1 cellular context compared by ENCODE assay signal in genomic region chr15:75903331-75904240, GRCh38.
TF ChIP-seq lines count a peak whose summit lies in the region.

FBXO22 (plus strand) TSS chr15:75903878; CDS start chr15:75903964, 86 bp downstream.

TF ChIP-seq in HepG2, 621 proteins besides CTCF, POLR2A, EP300 and RAD21 (continued from another document and continues in another):
- TF ChIP-seq E2F2 (CRISPR knock-in tag; IDR thresholded peaks at IDR 0.05; ENCODE audit: borderline replicate concordance) (peak; percentile 81), U2AF1 (optimal IDR thresholded peaks at IDR 0.05; ENCODE audit: low read depth, low read length) (no peak), ZNF124 (CRISPR knock-in tag; IDR thresholded peaks at IDR 0.05) (peak; percentile 57; the same call in 1 of the 2 replicates), ZFP36 (IDR thresholded peaks at IDR 0.05; ENCODE audit: borderline replicate concordance, low read depth, low read length, partially characterized antibody) (no peak), ZNF251 (CRISPR knock-in tag; IDR thresholded peaks at IDR 0.05) (peak; percentile 37; the same call in 1 of the 2 replicates), SP140L (CRISPR knock-in tag; IDR thresholded peaks at IDR 0.05; ENCODE audit: borderline replicate concordance) (peak; percentile 50; the same call in 1 of the 2 replicates), POLR2AphosphoS5 (IDR thresholded peaks at IDR 0.05; ENCODE audit: low read depth, low read length) (peak; percentile 83), ZNF607 (CRISPR knock-in tag; IDR thresholded peaks at IDR 0.05; ENCODE audit: borderline replicate concordance) (peak; percentile 19; the same call in 1 of the 2 replicates), CEBPB (IDR thresholded peaks at IDR 0.05; ENCODE audit: borderline replicate concordance, low read depth, low read length) (peak; percentile 71; the same call in 1 of the 2 replicates), E2F5 (CRISPR knock-in tag; conservative IDR thresholded peaks at IDR 0.05) (peak; percentile 14; the same call in 1 of the 2 replicates), REST (IDR thresholded peaks at IDR 0.05; ENCODE audit: borderline replicate concordance in 1 of 2, low read depth in 1 of 2, low read length in 2 of 2) (0 out of 4 replicates have a peak, but pooled peaks of 1 of the 2 experiments have one; percentile 15), RFX1 (IDR thresholded peaks at IDR 0.05) (peak; percentile 10; the same call in 1 of the 2 replicates), CENPBD1 (CRISPR knock-in tag; IDR thresholded peaks at IDR 0.05; ENCODE audit: borderline replicate concordance, low read depth) (no peak; the same call in 1 of the 2 replicates), LBX2 (CRISPR knock-in tag; IDR thresholded peaks at IDR 0.05; ENCODE audit: borderline replicate concordance) (no peak), NRL (CRISPR knock-in tag; IDR thresholded peaks at IDR 0.05; ENCODE audit: borderline replicate concordance) (peak; percentile 74), SSRP1 (CRISPR knock-in tag; IDR thresholded peaks at IDR 0.05) (no peak), THAP7 (CRISPR knock-in tag; IDR thresholded peaks at IDR 0.05) (no peak), PHF21A (CRISPR knock-in tag; IDR thresholded peaks at IDR 0.05) (peak; percentile 84), RCOR2 (CRISPR knock-in tag; IDR thresholded peaks at IDR 0.05) (no peak), ZC3H13 (CRISPR knock-in tag; IDR thresholded peaks at IDR 0.05) (peak; percentile 43; the same call in 1 of the 2 replicates), ZXDC (CRISPR knock-in tag; IDR thresholded peaks at IDR 0.05) (peak; percentile 60; the same call in 1 of the 2 replicates), ZBTB1 (CRISPR knock-in tag; IDR thresholded peaks at IDR 0.05; ENCODE audit: borderline replicate concordance) (no peak), ZNF484 (CRISPR knock-in tag; IDR thresholded peaks at IDR 0.05; ENCODE audit: borderline replicate concordance, low read depth) (no peak), ZNF34 (CRISPR knock-in tag; IDR thresholded peaks at IDR 0.05; ENCODE audit: borderline replicate concordance) (0 out of 2 replicates have a peak, but pooled peaks have one; percentile 26), UBTF (CRISPR knock-in tag; IDR thresholded peaks at IDR 0.05) (peak; percentile 91), ZNF207 (IDR thresholded peaks at IDR 0.05; ENCODE audit: borderline replicate concordance) (no peak), PRDM10 (CRISPR knock-in tag; IDR thresholded peaks at IDR 0.05; ENCODE audit: low read depth) (peak; percentile 74), RNF2 (conservative IDR thresholded peaks at IDR 0.05; ENCODE audit: low read depth) (peak; percentile 71), PLRG1 (conservative IDR thresholded peaks at IDR 0.05) (no peak), ZNF580 (CRISPR knock-in tag; IDR thresholded peaks at IDR 0.05; ENCODE audit: borderline replicate concordance, low read depth) (peak; percentile 62), HINFP (CRISPR knock-in tag; IDR thresholded peaks at IDR 0.05; ENCODE audit: low read depth) (no peak; the same call in 1 of the 2 replicates), ARID3A (IDR thresholded peaks at IDR 0.05; ENCODE audit: low read depth, low read length) (no peak), ZFYVE20 (CRISPR knock-in tag; IDR thresholded peaks at IDR 0.05; ENCODE audit: borderline replicate concordance, low read depth) (no peak), BATF2 (CRISPR knock-in tag; IDR thresholded peaks at IDR 0.05) (no peak; the same call in 1 of the 2 replicates)
